Comparison of ENCODE assay signal across 9 cellular contexts in the genomic region with DNA sequence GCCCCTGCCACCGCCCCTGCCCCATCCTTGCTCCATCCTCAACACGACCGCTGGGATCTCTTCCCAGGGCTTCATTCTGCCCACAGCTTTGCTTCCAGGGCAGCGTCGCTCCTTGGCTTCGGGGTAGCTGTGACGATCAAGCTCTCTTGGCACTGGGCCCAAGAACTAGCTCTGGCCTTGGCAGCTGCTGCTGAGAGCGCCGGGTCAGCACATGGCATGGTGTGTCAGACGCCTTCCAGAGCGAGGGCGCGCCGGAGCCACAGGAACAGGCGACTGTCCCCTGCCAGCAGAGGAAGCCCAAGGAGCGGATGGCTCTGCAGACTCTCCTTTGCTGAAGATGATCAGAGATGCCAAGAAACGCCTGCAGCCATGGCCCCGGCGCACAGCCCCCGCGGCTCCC. TPM values are rescaled to one million over a fixed set of nuclear protein-coding genes. Genes with fewer than 3 reads are reported as not detected.
A peak's percentile ranks its signal among the peaks of the same experiment; 100 is the strongest.
DNase-seq lines count a peak whose midpoint lies in the region.
"Had no signal": no experiment of that assay in that cellular context is flagged by ENCODE, and none has a peak within 500 bp of the region (broad histone marks: within the 10 kb centered on the region; RNA-seq: fewer than 3 reads in every experiment).

No MANE protein-coding gene starts in this region.

- H3K4me1 Mint-ChIP-seq in activated T-helper 2 cell treated with anti-CD3 and anti-CD28 coated beads, Interferon-gamma antibody, Interleukin-2, Interleukin-4, amounts not matched to agents 10 μg/mL and 5 μg/mL and 100 μg/mL, durations not matched to agents 14 hours and 24 hours and 36 hours (ENCODE audit: low read depth) = peaks cover 2% of the 10 kb centered on the region

- DNase-seq in NCI-H1092 treated with DMSO at 0.1 percent for 48 hours (lab: John Stamatoyannopoulos, UW) (peak; percentile 69), cerebellar cortex (ENCODE audit: low spot score) (peak; percentile 78), iris pigment epithelial cell (ENCODE audit: low read depth) (peak; percentile 40), substantia nigra (lab: John Stamatoyannopoulos, UW) (peak in 44 of 49 donors; percentile 32 to 97 (median 77)), ACHN (no peak), HCEC 1CT (no peak), KBM-7 (no peak)
- no peak for DNase-seq in activated T-helper 2 cell treated with anti-CD3 and anti-CD28 coated beads, Interferon-gamma antibody, Interleukin-2, Interleukin-4, amounts not matched to agents 10 μg/mL and 5 μg/mL and 100 μg/mL, durations not matched to agents 14 hours and 24 hours and 36 hours (ENCODE audit: low spot score)
- DNase-seq: lower lobe of right lung had no signal

- intact Hi-C loops in activated T-helper 2 cell treated with anti-CD3 and anti-CD28 coated beads, Interferon-gamma antibody, Interleukin-2, Interleukin-4, amounts not matched to agents 10 μg/mL and 5 μg/mL and 100 μg/mL, durations not matched to agents 14 hours and 24 hours and 36 hours (cut with micrococcal nuclease) = no loop called here

- H3K27ac ChIP-seq in substantia nigra (ENCODE audit: low read depth, low read length, poor library complexity, severe bottlenecking) = peak overlapping the region; percentile 6
- H3K27ac ChIP-seq: lower lobe of right lung had no signal

- in situ Hi-C loops in ACHN (cut with HindIII; ENCODE audit: low pct_ligation_motif_present, low pct_unique_long_range_greater_than_20kb, low sequenced_read_pairs) (no loop called here), KBM-7 (cut with MboI; ENCODE audit: low pct_unique_long_range_greater_than_20kb, low sequenced_read_pairs) (no loop called here)

- no peaks in the 10 kb centered on the region for H3K9me3 Mint-ChIP-seq in activated T-helper 2 cell treated with anti-CD3 and anti-CD28 coated beads, Interferon-gamma antibody, Interleukin-2, Interleukin-4, amounts not matched to agents 10 μg/mL and 5 μg/mL and 100 μg/mL, durations not matched to agents 14 hours and 24 hours and 36 hours

- H3K4me3 Mint-ChIP-seq in activated T-helper 2 cell treated with anti-CD3 and anti-CD28 coated beads, Interferon-gamma antibody, Interleukin-2, Interleukin-4, amounts not matched to agents 10 μg/mL and 5 μg/mL and 100 μg/mL, durations not matched to agents 14 hours and 24 hours and 36 hours (ENCODE audit: low read depth) = no peak overlapping the region

- H3K27me3 Mint-ChIP-seq in activated T-helper 2 cell treated with anti-CD3 and anti-CD28 coated beads, Interferon-gamma antibody, Interleukin-2, Interleukin-4, amounts not matched to agents 10 μg/mL and 5 μg/mL and 100 μg/mL, durations not matched to agents 14 hours and 24 hours and 36 hours (ENCODE audit: low read depth) = no peaks in the 10 kb centered on the region

- H3K36me3 Mint-ChIP-seq in activated T-helper 2 cell treated with anti-CD3 and anti-CD28 coated beads, Interferon-gamma antibody, Interleukin-2, Interleukin-4, amounts not matched to agents 10 μg/mL and 5 μg/mL and 100 μg/mL, durations not matched to agents 14 hours and 24 hours and 36 hours (ENCODE audit: low read depth) = peaks cover 63% of the 10 kb centered on the region

- H3K27ac Mint-ChIP-seq in activated T-helper 2 cell treated with anti-CD3 and anti-CD28 coated beads, Interferon-gamma antibody, Interleukin-2, Interleukin-4, amounts not matched to agents 10 μg/mL and 5 μg/mL and 100 μg/mL, durations not matched to agents 14 hours and 24 hours and 36 hours = no peak overlapping the region

RNA-seq across cellular contexts. Expression of a gene that starts 15.9 kb away (rescaled TPM):
- 86.5 and 87.0 TPM in 2 replicates for total RNA-seq in activated T-helper 2 cell treated with anti-CD3 and anti-CD28 coated beads, Interferon-gamma antibody, Interleukin-2, Interleukin-4, amounts not matched to agents 10 μg/mL and 5 μg/mL and 100 μg/mL, durations not matched to agents 14 hours and 24 hours and 36 hours

Comparison
In these comparisons a context has a peak if more than half of its experiments do, and no peak if none do; other contexts are left out.
1. DNase-seq: peak in NCI-H1092 treated with DMSO at 0.1 percent for 48 hours (single experiment), cerebellar cortex (single experiment), iris pigment epithelial cell (single experiment) and substantia nigra (44 of 49); none in ACHN (single experiment), HCEC 1CT (single experiment), KBM-7 (single experiment) and activated T-helper 2 cell treated with anti-CD3 and anti-CD28 coated beads, Interferon-gamma antibody, Interleukin-2, Interleukin-4, amounts not matched to agents 10 μg/mL and 5 μg/mL and 100 μg/mL, durations not matched to agents 14 hours and 24 hours and 36 hours (single experiment).